ENCODE assay signal across 8 cellular contexts in the genomic region with DNA sequence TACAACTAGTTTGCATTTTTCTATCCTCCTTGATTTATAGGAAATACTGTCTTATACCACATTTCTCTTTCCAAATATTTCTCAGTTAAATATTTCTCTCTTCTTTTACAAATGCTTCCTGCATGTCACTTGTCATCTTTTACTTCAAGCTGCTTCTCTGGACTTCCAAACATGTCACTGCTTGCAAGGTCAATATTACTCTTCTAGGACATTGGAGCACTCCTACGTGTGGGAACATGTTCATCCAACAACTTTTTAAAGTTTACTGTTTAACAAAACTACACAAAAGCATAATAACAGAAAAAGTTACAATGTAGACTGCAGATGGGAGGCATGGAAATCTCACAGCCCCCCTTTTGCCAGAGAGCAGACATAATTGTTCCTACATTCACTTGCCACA. TPM values are rescaled to one million over a fixed set of nuclear protein-coding genes. Genes with fewer than 3 reads are reported as not detected.
"Had no signal": no experiment of that assay in that cellular context is flagged by ENCODE, and none has a peak within 500 bp of the region (broad histone marks: within the 10 kb centered on the region; RNA-seq: fewer than 3 reads in every experiment).

No MANE protein-coding gene starts in this region.

- H3K4me3 ChIP-seq: GM23248, HAP-1, K562 had no signal

- DNase-seq: GM23248, GOT3, H7, HFFc6, IMR-90 had no signal

- H3K9ac ChIP-seq: GM23248 had no signal

- H3K27ac ChIP-seq: GM23248 had no signal

- H3K9me3 ChIP-seq: HAP-1 had no signal

- H3K4me1 ChIP-seq: HAP-1 had no signal

- H3K36me3 ChIP-seq: HAP-1 had no signal

- H2AFZ ChIP-seq: GM23248 had no signal

RNA-seq across cellular contexts. Expression of gene CNTN1, which starts 28.5 kb away (rescaled TPM):
- total RNA-seq: HFFc6, HT-29 had no signal
- polyA plus RNA-seq: K562 had no signal
